Comparison of ENCODE assay signal across 9 cellular contexts in the genomic region with DNA sequence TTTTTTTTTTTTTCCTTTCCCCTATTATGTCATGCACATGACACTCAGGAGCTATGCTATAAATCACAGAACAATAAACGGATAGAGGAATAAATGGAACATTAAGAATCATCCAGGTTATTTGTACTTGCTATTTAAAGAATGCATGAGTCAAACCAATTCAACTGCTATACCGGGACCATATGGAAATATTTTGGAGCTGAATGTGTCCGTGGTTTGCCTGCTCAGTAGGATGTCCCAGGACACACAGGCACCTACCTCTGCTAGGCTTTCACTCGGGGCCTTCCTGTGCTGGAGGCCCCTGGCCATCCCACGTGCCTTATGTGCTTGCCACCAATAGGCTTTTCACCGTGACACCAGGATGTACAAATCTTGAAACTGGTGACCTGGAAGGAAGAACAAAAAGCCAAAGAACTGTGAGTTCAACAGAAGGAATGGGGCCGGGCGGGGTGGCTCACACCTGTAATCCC. TPM values are rescaled to one million over a fixed set of nuclear protein-coding genes. Genes with fewer than 3 reads are reported as not detected.
A peak's percentile ranks its signal among the peaks of the same experiment; 100 is the strongest.
DNase-seq lines count a peak whose midpoint lies in the region; ATAC-seq and TF ChIP-seq lines count a peak whose summit lies in the region.
"Had no signal": no experiment of that assay in that cellular context is flagged by ENCODE, and none has a peak within 500 bp of the region (broad histone marks: within the 10 kb centered on the region; RNA-seq: fewer than 3 reads in every experiment).

No MANE protein-coding gene starts in this region.

- H3K4me1 ChIP-seq in duodenal mucosa (ENCODE audit: control insufficient read depth in 1 of 2, insufficient read depth in 2 of 2, low read length in 2 of 2) (peaks cover 18 to 30% of the 10 kb centered on the region in 2 donors), neutrophil (ENCODE audit: control insufficient read depth in 1 of 2, insufficient read depth in 1 of 2, low read depth in 1 of 2, low read length in 1 of 2) (peaks cover 55 to 69% of the 10 kb centered on the region in 2 experiments)

- no peak for ATAC-seq in HG03457 (IDR thresholded peaks at IDR 0.05; ENCODE audit: unreplicated experiment)
- ATAC-seq: GM12878 had no signal

- H3K9me3 ChIP-seq in duodenal mucosa (ENCODE audit: control insufficient read depth in 1 of 2, low read length in 2 of 2) (no peaks in the 10 kb centered on the region), neutrophil (no peaks in the 10 kb centered on the region)

- H3K27me3 ChIP-seq in duodenal mucosa (ENCODE audit: control insufficient read depth in 1 of 2, insufficient read depth in 2 of 2, low read length in 2 of 2) = no peaks in the 10 kb centered on the region
- H3K27me3 ChIP-seq in neutrophil = no peaks in the 10 kb centered on the region

- H3K36me3 ChIP-seq in duodenal mucosa (ENCODE audit: control insufficient read depth in 1 of 2, insufficient read depth in 2 of 2, low read length in 2 of 2) (no peaks in the 10 kb centered on the region), neutrophil (no peaks in the 10 kb centered on the region)

- no peak overlapping the region for H3K4me3 ChIP-seq in duodenal mucosa (ENCODE audit: low read depth in 1 of 2, low read length in 2 of 2)
- no peak overlapping the region for H3K4me3 ChIP-seq in neutrophil (ENCODE audit: low read depth in 1 of 2, low read length in 1 of 2)
- H3K4me3 ChIP-seq: GM12878 had no signal

- DNase-seq in Daoy (ENCODE audit: low read depth) (peak; percentile 95), NCI-H774 (lab: John Stamatoyannopoulos, UW) (peak; percentile 30), NCI-H82 treated with DMSO at 0.1 percent for 48 hours (lab: John Stamatoyannopoulos, UW; ENCODE audit: unreplicated experiment) (no peak), MV-4-11 (lab: John Stamatoyannopoulos, UW) (no peak)
- no peak for DNase-seq in stimulated activated naive CD4-positive, alpha-beta T cell treated with Interleukin-2 at 50 U/mL for 16 hours (lab: John Stamatoyannopoulos, UW)

- no peak overlapping the region for H3K9ac ChIP-seq in duodenal mucosa (ENCODE audit: low read depth in 1 of 2, low read length in 2 of 2)

- peak overlapping the region; percentile 51 for H3K27ac ChIP-seq in duodenal mucosa (ENCODE audit: low read depth, low read length)
- peak overlapping the region; percentile 99 for H3K27ac ChIP-seq in neutrophil

- TF ChIP-seq CTCF in neutrophil (IDR thresholded peaks at IDR 0.05) = no peak

RNA-seq across cellular contexts. Expression of a gene that starts 15.3 kb away (rescaled TPM):
- total RNA-seq in Daoy (2014; rRNA removed; shearing (Covaris generic)) = 25.5 and 26.8 TPM in 2 replicates

Comparison
In these comparisons a context has a peak if more than half of its experiments do, and no peak if none do; other contexts are left out.
1. DNase-seq: peak in Daoy (single experiment) and NCI-H774 (single experiment); none in NCI-H82 treated with DMSO at 0.1 percent for 48 hours (single experiment), stimulated activated naive CD4-positive, alpha-beta T cell treated with Interleukin-2 at 50 U/mL for 16 hours (single experiment) and MV-4-11 (single experiment).